14 cellular contexts compared by ENCODE assay signal in the genomic region with DNA sequence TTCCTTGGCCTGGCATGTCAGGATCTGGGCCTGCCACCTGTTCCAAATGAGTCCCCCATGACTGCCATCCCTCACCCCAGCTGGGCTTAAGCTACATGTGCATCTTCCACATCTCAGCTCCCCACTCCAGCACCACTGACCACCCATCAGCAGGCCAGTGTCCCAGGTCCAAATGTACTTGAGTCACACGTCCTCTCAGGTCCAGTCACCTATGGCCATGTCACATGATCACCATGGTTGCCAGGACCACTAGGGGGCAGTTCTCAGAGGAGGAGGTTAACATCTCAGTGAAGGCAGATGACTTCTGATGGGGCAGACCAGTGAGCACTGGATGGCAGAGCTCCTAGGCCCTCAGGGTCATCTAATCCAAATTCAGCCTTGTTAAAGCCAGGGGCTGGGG. TPM values are rescaled to one million over a fixed set of nuclear protein-coding genes. Genes with fewer than 3 reads are reported as not detected.
A peak's percentile ranks its signal among the peaks of the same experiment; 100 is the strongest.
DNase-seq lines count a peak whose midpoint lies in the region; FAIRE-seq and TF ChIP-seq lines count a peak whose summit lies in the region.
"Had no signal": no experiment of that assay in that cellular context is flagged by ENCODE, and none has a peak within 500 bp of the region (broad histone marks: within the 10 kb centered on the region; RNA-seq: fewer than 3 reads in every experiment).

No MANE protein-coding gene starts in this region.

- no peaks in the 10 kb centered on the region for H3K36me3 Mint-ChIP-seq in neural crest cell (ENCODE audit: low read depth)
- H3K36me3 Mint-ChIP-seq: naive thymus-derived CD8-positive, alpha-beta T cell had no signal

- DNase-seq in GM10266 (ENCODE audit: extremely low spot score), result no peak
- peak; percentile 10 for DNase-seq in bronchial epithelial cell (ENCODE audit: low read depth)
- no peak for DNase-seq in neural crest cell (ENCODE audit: low read depth, low spot score)
- no peak for DNase-seq in ecto neural progenitor cell (ENCODE audit: low spot score)
- DNase-seq in GM19240 (ENCODE audit: insufficient read length, low spot score), result no peak
- no peak for DNase-seq in mucosa of gallbladder (ENCODE audit: low spot score)
- DNase-seq: activated CD8-positive, alpha-beta memory T cell treated with anti-CD3 and anti-CD28 coated beads, Interleukin-2, amount 50 U/mL, for 48 hours; heart right ventricle; NCI-H187 had no signal

- no peaks in the 10 kb centered on the region for H3K27me3 ChIP-seq in KMS-11 (ENCODE audit: insufficient read depth, low read depth)
- peaks cover 9% of the 10 kb centered on the region for H3K27me3 ChIP-seq in bronchial epithelial cell (ENCODE audit: control insufficient read depth, insufficient read depth, low read length)

- no peaks in the 10 kb centered on the region for H3K9me3 Mint-ChIP-seq in neural crest cell
- H3K9me3 Mint-ChIP-seq: central memory CD8-positive, alpha-beta T cell had no signal

- H3K79me2 ChIP-seq in KMS-11 (ENCODE audit: insufficient read depth, low read depth), result no peaks in the 10 kb centered on the region

- H3K27me3 Mint-ChIP-seq in neural crest cell (ENCODE audit: low read depth), result no peaks in the 10 kb centered on the region

- no peaks in the 10 kb centered on the region for H3K36me3 ChIP-seq in KMS-11 (ENCODE audit: insufficient read depth)
- H3K36me3 ChIP-seq in bronchial epithelial cell (ENCODE audit: control insufficient read depth, insufficient read depth, low read length), result no peaks in the 10 kb centered on the region
- H3K36me3 ChIP-seq: heart right ventricle, suprapubic skin had no signal

- no peak overlapping the region for H3K9ac ChIP-seq in KMS-11

- H3K4me1 Mint-ChIP-seq in neural crest cell, result peaks cover 6% of the 10 kb centered on the region

- H3K4me2 ChIP-seq in KMS-11, result no peak overlapping the region

- H3K4me3 Mint-ChIP-seq in neural crest cell, result no peak overlapping the region
- H3K4me3 Mint-ChIP-seq: central memory CD8-positive, alpha-beta T cell had no signal

- H3K4me3 ChIP-seq in KMS-11 (IDR thresholded peaks at IDR 0.05; ENCODE audit: insufficient read depth, low read depth, low read length), result no peak overlapping the region
- no peak overlapping the region for H3K4me3 ChIP-seq in bronchial epithelial cell (ENCODE audit: low read depth, low read length)
- H3K4me3 ChIP-seq: heart right ventricle, SK-N-MC, suprapubic skin had no signal

- no peaks in the 10 kb centered on the region for H3K4me1 ChIP-seq in KMS-11 (ENCODE audit: low read depth, poor library complexity, severe bottlenecking)

- no peak overlapping the region for H3K27ac Mint-ChIP-seq in neural crest cell (ENCODE audit: unreplicated experiment)

- no peak overlapping the region for H3K27ac ChIP-seq in KMS-11
- H3K27ac ChIP-seq: heart right ventricle, SK-N-MC, suprapubic skin had no signal

- no peaks in the 10 kb centered on the region for H4K20me1 ChIP-seq in KMS-11 (ENCODE audit: insufficient read depth)

- TF ChIP-seq CTCF in GM10266 (IDR thresholded peaks at IDR 0.05; ENCODE audit: control insufficient read depth, insufficient read depth, low read depth, missing control alignments) (peak; percentile 17), KMS-11 (conservative IDR thresholded peaks at IDR 0.05; ENCODE audit: low read depth, low read length) (peak; percentile 73), bronchial epithelial cell (IDR thresholded peaks at IDR 0.05; ENCODE audit: insufficient read depth, low read length, severe bottlenecking) (peak; percentile 14), neural crest cell (conservative IDR thresholded peaks at IDR 0.05) (peak; percentile 30)

- FAIRE-seq in bronchial epithelial cell (lab: Jason Lieb, UNC), result peak; percentile 80

- H2AFZ ChIP-seq in KMS-11 (ENCODE audit: low read depth), result no peak overlapping the region

RNA-seq across cellular contexts. Expression of gene WNT11, which starts 41.9 kb away (rescaled TPM):
- total RNA-seq in bronchial epithelial cell (0.13 TPM in 1 of 2 replicates, not detected in the other), neural crest cell (0.16 and 0.19 TPM in 2 replicates), mucosa of gallbladder (1.8 TPM)

Comparison
In these comparisons a context has a peak if more than half of its experiments do, and no peak if none do; other contexts are left out.
1. CTCF ChIP-seq: peak in every context shown above with its lines; median percentile 73 in KMS-11; 30 in neural crest cell; 17 in GM10266; 14 in bronchial epithelial cell.